In genomic region chr14:105351920-105352871, GRCh38 we compare ENCODE assay signal across 8 cellular contexts. TPM values are rescaled to one million over a fixed set of nuclear protein-coding genes. Genes with fewer than 3 reads are reported as not detected.
DNase-seq lines count a peak whose midpoint lies in the region; ATAC-seq and TF ChIP-seq lines count a peak whose summit lies in the region.

No MANE protein-coding gene starts in this region.

- no peak overlapping the region for H3K4me3 ChIP-seq in choroid plexus epithelial cell (ENCODE audit: low read depth, low read length)

- peak; percentile 91 for TF ChIP-seq CTCF in choroid plexus epithelial cell (conservative IDR thresholded peaks at IDR 0.05; ENCODE audit: low read depth, low read length)

- peak; percentile 94 for DNase-seq in G401 (ENCODE audit: low spot score)
- DNase-seq in NCI-H524 (lab: John Stamatoyannopoulos, UW) = peak; percentile 77 to 93
- DNase-seq in activated CD4-positive, alpha-beta T cell treated with anti-CD3 and anti-CD28 coated beads for 4 hours = peak; percentile 83 to 92
- DNase-seq in choroid plexus epithelial cell (ENCODE audit: low read depth) = peak; percentile 94
- DNase-seq in left lobe of liver (ENCODE audit: low spot score) = peak; percentile 90
- DNase-seq in stimulated activated CD4-positive, alpha-beta T cell treated with anti-CD3 and anti-CD28 coated beads, Interleukin-4, amount 100 ng/mL, for 24 hours = peak; percentile 91

- ATAC-seq in HG03342 (IDR thresholded peaks at IDR 0.05; ENCODE audit: unreplicated experiment) = peak; percentile 73
- ATAC-seq in left lobe of liver = peak; percentile 98
- no peak for ATAC-seq in HG03439 (IDR thresholded peaks at IDR 0.05; ENCODE audit: unreplicated experiment)

- in situ Hi-C loops in G401 (cut with HindIII; ENCODE audit: low sequenced_read_pairs) = no loop called here

RNA-seq across cellular contexts. Expression of gene PACS2, which starts 37.6 kb away (rescaled TPM):
- 36.9 and 50.7 TPM in 2 replicates for total RNA-seq in G401 (2014; rRNA removed; shearing (Covaris generic))
- 26.6 TPM for total RNA-seq in left lobe of liver

RNA-seq across cellular contexts. Expression of gene TEX22, which starts 46.1 kb away (rescaled TPM):
- 0.41 and 2.0 TPM in 2 replicates for total RNA-seq in G401 (2014; rRNA removed; shearing (Covaris generic))
- 1.3 TPM for total RNA-seq in left lobe of liver

RNA-seq across cellular contexts. Expression of gene BRF1, which starts 51.4 kb away (rescaled TPM):
- 30.3 and 46.8 TPM in 2 replicates for total RNA-seq in G401 (2014; rRNA removed; shearing (Covaris generic))
- total RNA-seq in left lobe of liver = 20.5 TPM
